ENCODE assay signal across 8 cellular contexts in genomic region chr20:49484180-49485140, GRCh38. TPM values are rescaled to one million over a fixed set of nuclear protein-coding genes. Genes with fewer than 3 reads are reported as not detected.
DNase-seq lines count a peak whose midpoint lies in the region; ATAC-seq and TF ChIP-seq lines count a peak whose summit lies in the region.

No MANE protein-coding gene starts in this region.

- DNase-seq in GM12864 (ENCODE audit: low read depth) (no peak), NCI-H1417 treated with DMSO at 0.1 percent for 48 hours (lab: John Stamatoyannopoulos, UW) (peak; percentile 55), T-helper 2 cell (peak; percentile 12 to 75 (median 30)), astrocyte of the hippocampus (ENCODE audit: low read depth, low spot score) (peak; percentile 95), hippocampal formation (lab: John Stamatoyannopoulos, UW) (peak; percentile 53 to 67), renal cortical epithelial cell (ENCODE audit: low read depth) (peak; percentile 17)

- peak overlapping the region; percentile 22; the same call in 1 of the 2 replicates for H3K4me3 ChIP-seq in GM12864 (ENCODE audit: low read depth, low read length)

- peak; percentile 66 for TF ChIP-seq CTCF in GM12864 (IDR thresholded peaks at IDR 0.05; ENCODE audit: low read depth, low read length, missing control alignments)

- no peak for ATAC-seq in HG03196 (IDR thresholded peaks at IDR 0.05; ENCODE audit: unreplicated experiment)
- no peak for ATAC-seq in GM18868 (IDR thresholded peaks at IDR 0.05; ENCODE audit: unreplicated experiment)

RNA-seq across cellular contexts. Expression of gene KCNB1, which starts 2.0 kb away (rescaled TPM):
- total RNA-seq in renal cortical epithelial cell = under 0.01 and 0.30 TPM in 2 replicates
